Comparison of ENCODE assay signal across 12 cellular contexts in genomic region chr18:8063733-8064132, GRCh38.
DNase-seq lines count a peak whose midpoint lies in the region; ATAC-seq and TF ChIP-seq lines count a peak whose summit lies in the region.
"Had no signal": no experiment of that assay in that cellular context is flagged by ENCODE, and none has a peak within 500 bp of the region (broad histone marks: within the 10 kb centered on the region; RNA-seq: fewer than 3 reads in every experiment).

No MANE protein-coding gene starts in this region.

- peaks cover 8% of the 10 kb centered on the region for H3K4me1 ChIP-seq in RWPE2 (ENCODE audit: insufficient read depth, poor library complexity, severe bottlenecking)

- H3K27me3 Mint-ChIP-seq in glutamatergic neuron (ENCODE audit: unreplicated experiment) (no peaks in the 10 kb centered on the region), osteocyte (ENCODE audit: unreplicated experiment) (no peaks in the 10 kb centered on the region)
- no peaks in the 10 kb centered on the region for H3K27me3 Mint-ChIP-seq in activated T-helper 2 cell treated with anti-CD3 and anti-CD28 coated beads, Interferon-gamma antibody, Interleukin-2, Interleukin-4, amounts not matched to agents 10 μg/mL and 5 μg/mL and 100 μg/mL, durations not matched to agents 14 hours and 24 hours and 36 hours (ENCODE audit: low read depth)
- H3K27me3 Mint-ChIP-seq: B cell, naive B cell had no signal

- H3K4me1 Mint-ChIP-seq in glutamatergic neuron (ENCODE audit: low read depth, unreplicated experiment) = no peaks in the 10 kb centered on the region
- peaks cover 21% of the 10 kb centered on the region for H3K4me1 Mint-ChIP-seq in osteocyte (ENCODE audit: unreplicated experiment)
- no peaks in the 10 kb centered on the region for H3K4me1 Mint-ChIP-seq in activated T-helper 2 cell treated with anti-CD3 and anti-CD28 coated beads, Interferon-gamma antibody, Interleukin-2, Interleukin-4, amounts not matched to agents 10 μg/mL and 5 μg/mL and 100 μg/mL, durations not matched to agents 14 hours and 24 hours and 36 hours (ENCODE audit: low read depth)
- H3K4me1 Mint-ChIP-seq: B cell, naive B cell had no signal

- DNase-seq in H7 (peak; percentile 7), RWPE2 (ENCODE audit: low spot score) (no peak), glutamatergic neuron (no peak), osteocyte (ENCODE audit: extremely low spot score, unreplicated experiment) (no peak), 8988T (no peak)
- DNase-seq in activated T-helper 2 cell treated with anti-CD3 and anti-CD28 coated beads, Interferon-gamma antibody, Interleukin-2, Interleukin-4, amounts not matched to agents 10 μg/mL and 5 μg/mL and 100 μg/mL, durations not matched to agents 14 hours and 24 hours and 36 hours (ENCODE audit: low spot score) = no peak
- no peak for DNase-seq in activated CD4-positive, CD25-positive, alpha-beta regulatory T cell treated with anti-CD3 and anti-CD28 coated beads, Interleukin-2, amount 50 U/mL, for 72 hours
- DNase-seq: activated effector memory CD4-positive, alpha-beta T cell treated with Interleukin-2 at 50 U/mL for 16 hours; anterior cingulate cortex; naive B cell; NCI-H1436 had no signal

- peak; percentile 27 for TF ChIP-seq CTCF in RWPE2 (IDR thresholded peaks at IDR 0.05; ENCODE audit: poor library complexity, severe bottlenecking)
- no peak for TF ChIP-seq CTCF in glutamatergic neuron (IDR thresholded peaks at IDR 0.05; ENCODE audit: partially characterized antibody, unreplicated experiment)
- TF ChIP-seq CTCF in osteocyte (IDR thresholded peaks at IDR 0.05) = peak; percentile 18

- H3K27ac ChIP-seq in RWPE2 (ENCODE audit: poor library complexity, severe bottlenecking) = peak overlapping the region; percentile 57

- intact Hi-C loops in activated T-helper 2 cell treated with anti-CD3 and anti-CD28 coated beads, Interferon-gamma antibody, Interleukin-2, Interleukin-4, amounts not matched to agents 10 μg/mL and 5 μg/mL and 100 μg/mL, durations not matched to agents 14 hours and 24 hours and 36 hours (cut with micrococcal nuclease) = no loop called here

- H3K36me3 ChIP-seq in H7 (replicated peaks; ENCODE audit: control insufficient read depth, insufficient read depth, low read length) = no peaks in the 10 kb centered on the region
- H3K36me3 ChIP-seq in RWPE2 (ENCODE audit: low read depth) = no peaks in the 10 kb centered on the region

- no peaks in the 10 kb centered on the region for H3K9me3 ChIP-seq in RWPE2 (ENCODE audit: severe bottlenecking)

- H3K27me3 ChIP-seq in H7 (ENCODE audit: control insufficient read depth, insufficient read depth, low read length) (no peaks in the 10 kb centered on the region), RWPE2 (ENCODE audit: insufficient read depth, poor library complexity, severe bottlenecking) (no peaks in the 10 kb centered on the region)

- H3K4me3 Mint-ChIP-seq in glutamatergic neuron (ENCODE audit: unreplicated experiment) (no peak overlapping the region), osteocyte (ENCODE audit: unreplicated experiment) (no peak overlapping the region)
- no peak overlapping the region for H3K4me3 Mint-ChIP-seq in activated T-helper 2 cell treated with anti-CD3 and anti-CD28 coated beads, Interferon-gamma antibody, Interleukin-2, Interleukin-4, amounts not matched to agents 10 μg/mL and 5 μg/mL and 100 μg/mL, durations not matched to agents 14 hours and 24 hours and 36 hours (ENCODE audit: low read depth)
- H3K4me3 Mint-ChIP-seq: B cell had no signal

- H3K4me3 ChIP-seq in H7 (ENCODE audit: insufficient read depth, low read depth, low read length) = no peak overlapping the region
- H3K4me3 ChIP-seq in RWPE2 (ENCODE audit: severe bottlenecking) = peak overlapping the region; percentile 33

- H3K36me3 Mint-ChIP-seq in glutamatergic neuron (ENCODE audit: unreplicated experiment) = no peaks in the 10 kb centered on the region
- H3K36me3 Mint-ChIP-seq in osteocyte (ENCODE audit: unreplicated experiment) = no peaks in the 10 kb centered on the region
- H3K36me3 Mint-ChIP-seq in activated T-helper 2 cell treated with anti-CD3 and anti-CD28 coated beads, Interferon-gamma antibody, Interleukin-2, Interleukin-4, amounts not matched to agents 10 μg/mL and 5 μg/mL and 100 μg/mL, durations not matched to agents 14 hours and 24 hours and 36 hours (ENCODE audit: low read depth) = no peaks in the 10 kb centered on the region
- H3K36me3 Mint-ChIP-seq: naive B cell had no signal

- H3K27ac Mint-ChIP-seq in glutamatergic neuron (ENCODE audit: unreplicated experiment) (peak overlapping the region; percentile 57), osteocyte (ENCODE audit: unreplicated experiment) (no peak overlapping the region)
- no peak overlapping the region for H3K27ac Mint-ChIP-seq in activated T-helper 2 cell treated with anti-CD3 and anti-CD28 coated beads, Interferon-gamma antibody, Interleukin-2, Interleukin-4, amounts not matched to agents 10 μg/mL and 5 μg/mL and 100 μg/mL, durations not matched to agents 14 hours and 24 hours and 36 hours
- H3K27ac Mint-ChIP-seq: B cell, naive B cell had no signal

- ATAC-seq in RWPE2 (ENCODE audit: low read depth) = peak; percentile 66

- H3K9me3 Mint-ChIP-seq in glutamatergic neuron (ENCODE audit: unreplicated experiment) (no peaks in the 10 kb centered on the region), osteocyte (ENCODE audit: unreplicated experiment) (no peaks in the 10 kb centered on the region)
- no peaks in the 10 kb centered on the region for H3K9me3 Mint-ChIP-seq in activated T-helper 2 cell treated with anti-CD3 and anti-CD28 coated beads, Interferon-gamma antibody, Interleukin-2, Interleukin-4, amounts not matched to agents 10 μg/mL and 5 μg/mL and 100 μg/mL, durations not matched to agents 14 hours and 24 hours and 36 hours
